8 cellular contexts compared by ENCODE assay signal in the genomic region with DNA sequence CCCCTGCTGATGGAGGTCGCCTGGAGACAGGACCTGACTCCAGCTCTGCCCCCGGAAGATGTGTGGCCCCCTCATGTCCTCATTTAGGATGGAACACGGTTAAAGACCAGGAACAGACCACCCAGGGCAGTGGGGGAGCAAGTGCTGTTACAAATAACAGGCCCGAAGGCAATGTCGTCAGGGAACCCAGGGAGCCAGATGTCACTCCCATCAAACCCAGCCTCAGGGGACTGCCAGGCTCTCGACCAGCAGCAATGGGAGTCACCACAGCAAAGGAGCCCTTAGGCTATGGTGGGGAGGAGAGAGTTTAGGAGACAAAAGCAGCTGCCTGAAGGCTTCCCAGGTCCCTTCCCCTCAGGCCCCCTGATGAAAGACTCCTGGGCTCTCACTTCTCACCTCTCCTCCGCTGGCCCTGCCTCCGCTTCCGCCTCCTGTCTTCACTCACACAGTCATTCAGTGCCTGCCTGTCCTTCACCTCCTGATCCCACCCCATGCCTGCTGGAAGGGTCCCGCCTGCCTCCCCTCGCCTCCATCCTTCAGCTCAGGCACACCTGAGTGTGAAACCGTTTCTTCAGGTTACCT. TPM values are rescaled to one million over a fixed set of nuclear protein-coding genes. Genes with fewer than 3 reads are reported as not detected.
DNase-seq lines count a peak whose midpoint lies in the region; ATAC-seq and TF ChIP-seq lines count a peak whose summit lies in the region.

No MANE protein-coding gene starts in this region.

- H3K27me3 ChIP-seq in body of pancreas, result no peaks in the 10 kb centered on the region

- no peaks in the 10 kb centered on the region for H3K36me3 ChIP-seq in body of pancreas (replicated peaks in 1 of 2; ENCODE audit: insufficient read depth in 1 of 2, low read depth in 2 of 2)

- H3K4me1 ChIP-seq in body of pancreas, result peaks cover 78% of the 10 kb centered on the region

- 61 to 71% methylated on average over 8 to 12 of the region's 12 CpGs for WGBS in body of pancreas, 2 donors

- no peak overlapping the region for H3K4me3 Mint-ChIP-seq in progenitor cell of endocrine pancreas (ENCODE audit: low read depth)

- H3K9me3 Mint-ChIP-seq in progenitor cell of endocrine pancreas (ENCODE audit: low read depth), result no peaks in the 10 kb centered on the region

- TF ChIP-seq CTCF in body of pancreas (IDR thresholded peaks at IDR 0.05) (no peak), progenitor cell of endocrine pancreas (IDR thresholded peaks at IDR 0.05; ENCODE audit: unreplicated experiment) (no peak)

- no peaks in the 10 kb centered on the region for H3K9me3 ChIP-seq in body of pancreas

- TF ChIP-seq POLR2A in body of pancreas (IDR thresholded peaks at IDR 0.05), result no peak

- no peaks in the 10 kb centered on the region for H3K27me3 Mint-ChIP-seq in progenitor cell of endocrine pancreas

- peak overlapping the region in 3 of 4 donors; percentile 1 to 29 (median 19) for H3K27ac ChIP-seq in body of pancreas

- DNase-seq in ELF-1 (ENCODE audit: low read depth, low spot score), result peak; percentile 94
- peak; percentile 82 for DNase-seq in NCI-H146 (lab: John Stamatoyannopoulos, UW)
- no peak for DNase-seq in body of pancreas
- no peak for DNase-seq in progenitor cell of endocrine pancreas (ENCODE audit: low spot score, unreplicated experiment)
- no peak for DNase-seq in NCI-H1930 (lab: John Stamatoyannopoulos, UW)

- H3K4me1 Mint-ChIP-seq in progenitor cell of endocrine pancreas (ENCODE audit: low read depth), result peaks cover 47% of the 10 kb centered on the region

- intact Hi-C loops in body of pancreas (cut with DNase I), result no loop called here

- H3K4me3 ChIP-seq in body of pancreas, result no peak overlapping the region

- H3K27ac Mint-ChIP-seq in progenitor cell of endocrine pancreas, result peak overlapping the region; percentile 82

- ATAC-seq in body of pancreas, result no peak
- ATAC-seq in HG02981 (IDR thresholded peaks at IDR 0.05; ENCODE audit: unreplicated experiment), result no peak
- ATAC-seq in HG03039 (IDR thresholded peaks at IDR 0.05; ENCODE audit: unreplicated experiment), result no peak
- ATAC-seq in HG03571 (IDR thresholded peaks at IDR 0.05; ENCODE audit: unreplicated experiment), result no peak

- peaks cover 22% of the 10 kb centered on the region for H3K36me3 Mint-ChIP-seq in progenitor cell of endocrine pancreas (ENCODE audit: insufficient read depth)

RNA-seq across cellular contexts. Expression of a gene that starts 4.4 kb away (rescaled TPM):
- 100 to 1,000 TPM in 1 of 2 donors, 10 to 100 TPM in 1; 87.2 to 141 TPM for total RNA-seq in body of pancreas
- total RNA-seq in progenitor cell of endocrine pancreas, result 45.2 and 48.2 TPM in 2 replicates

RNA-seq across cellular contexts. Expression of a gene that starts 7.8 kb away (rescaled TPM):
- total RNA-seq in body of pancreas (100 to 1,000 TPM; 262 to 356 TPM), progenitor cell of endocrine pancreas (332 and 356 TPM in 2 replicates)

RNA-seq across cellular contexts. Expression of a gene that starts 26.1 kb away (rescaled TPM):
- total RNA-seq in body of pancreas, result 10 to 100 TPM in 1 of 2 donors, 1 to 10 TPM in 1; 9.1 to 14.8 TPM
- 30.5 and 32.4 TPM in 2 replicates for total RNA-seq in progenitor cell of endocrine pancreas

RNA-seq across cellular contexts. Expression of a gene that starts 42.4 kb away (rescaled TPM):
- total RNA-seq in body of pancreas (under 1 TPM; 0.33 to 0.52 TPM), progenitor cell of endocrine pancreas (0.24 and 0.41 TPM in 2 replicates)

Comparison
In these comparisons a context has a peak if more than half of its experiments do, and no peak if none do; other contexts are left out.
1. DNase-seq: peak in ELF-1 (single experiment) and NCI-H146 (single experiment); none in body of pancreas (0 of 4), progenitor cell of endocrine pancreas (single experiment) and NCI-H1930 (0 of 2).